1 cellular context compared by ENCODE assay signal in the genomic region with DNA sequence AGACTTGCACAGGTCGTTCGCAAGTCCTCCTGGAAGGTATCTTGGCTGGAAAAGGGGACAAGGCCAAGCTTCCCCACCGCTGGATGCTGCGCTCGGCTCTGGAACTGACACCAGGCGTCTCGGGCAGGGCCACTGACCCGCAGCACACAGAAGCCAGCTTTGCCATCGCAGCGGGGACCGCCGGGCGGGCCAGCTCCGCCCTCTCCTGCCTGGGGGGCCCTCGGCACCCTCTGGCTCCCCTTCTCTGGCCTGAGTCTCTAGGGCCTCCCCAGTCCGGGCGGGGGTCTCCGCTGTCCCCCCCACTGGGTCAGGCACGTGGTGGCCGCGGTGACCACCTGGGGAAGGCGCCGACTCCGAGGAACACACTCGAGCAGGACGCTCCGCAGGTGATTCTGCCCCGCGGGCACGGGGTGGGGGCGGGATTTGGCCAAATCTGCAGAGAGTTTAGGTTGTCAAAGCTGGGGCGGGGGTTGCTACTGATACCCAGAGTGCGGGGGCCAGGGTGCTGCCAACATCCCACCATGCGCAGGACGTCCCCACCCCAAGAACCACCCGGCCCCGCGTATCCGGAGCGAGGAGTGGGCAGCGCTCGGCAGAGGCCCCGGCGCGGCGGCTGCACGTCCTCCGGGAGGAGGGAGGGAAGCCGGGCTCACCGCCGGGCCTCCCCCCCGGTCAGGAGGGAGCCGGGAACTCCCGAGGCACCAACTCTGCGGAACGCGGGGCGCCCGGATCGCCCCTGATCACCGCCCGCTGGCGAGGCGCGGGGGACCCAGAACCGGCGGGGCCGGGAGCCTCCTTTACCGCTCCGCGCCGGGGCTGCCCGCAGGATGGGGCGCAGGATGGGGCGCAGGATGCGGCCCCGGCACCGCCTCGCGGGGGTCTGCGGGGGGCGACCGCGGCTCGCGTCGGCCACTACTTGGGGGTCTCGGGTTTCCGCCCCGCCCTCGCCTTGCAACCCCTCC.
TF ChIP-seq lines count a peak whose summit lies in the region.

No MANE protein-coding gene starts in this region.

TF ChIP-seq in HCT116, 20 proteins besides CTCF, POLR2A, EP300 and RAD21 (continued from another document):
- TF ChIP-seq, protein P1, sequence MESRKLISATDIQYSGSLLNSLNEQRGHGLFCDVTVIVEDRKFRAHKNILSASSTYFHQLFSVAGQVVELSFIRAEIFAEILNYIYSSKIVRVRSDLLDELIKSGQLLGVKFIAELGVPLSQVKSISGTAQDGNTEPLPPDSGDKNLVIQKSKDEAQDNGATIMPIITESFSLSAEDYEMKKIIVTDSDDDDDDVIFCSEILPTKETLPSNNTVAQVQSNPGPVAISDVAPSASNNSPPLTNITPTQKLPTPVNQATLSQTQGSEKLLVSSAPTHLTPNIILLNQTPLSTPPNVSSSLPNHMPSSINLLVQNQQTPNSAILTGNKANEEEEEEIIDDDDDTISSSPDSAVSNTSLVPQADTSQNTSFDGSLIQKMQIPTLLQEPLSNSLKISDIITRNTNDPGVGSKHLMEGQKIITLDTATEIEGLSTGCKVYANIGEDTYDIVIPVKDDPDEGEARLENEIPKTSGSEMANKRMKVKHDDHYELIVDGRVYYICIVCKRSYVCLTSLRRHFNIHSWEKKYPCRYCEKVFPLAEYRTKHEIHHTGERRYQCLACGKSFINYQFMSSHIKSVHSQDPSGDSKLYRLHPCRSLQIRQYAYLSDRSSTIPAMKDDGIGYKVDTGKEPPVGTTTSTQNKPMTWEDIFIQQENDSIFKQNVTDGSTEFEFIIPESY (IDR thresholded peaks at IDR 0.05; ENCODE audit: extremely low read depth, insufficient replicate concordance, low read length) = no peak
- TF ChIP-seq YY1 (IDR thresholded peaks at IDR 0.05; ENCODE audit: extremely low read depth, insufficient replicate concordance, low read depth, low read length) = no peak
- TF ChIP-seq EZH2 (IDR thresholded peaks at IDR 0.05) = no peak
- no peak for TF ChIP-seq ZNF274 (IDR thresholded peaks at IDR 0.05; ENCODE audit: low read depth, low read length)
- TF ChIP-seq CEBPB (IDR thresholded peaks at IDR 0.05; ENCODE audit: low read depth) = no peak
- TF ChIP-seq, protein P2, sequence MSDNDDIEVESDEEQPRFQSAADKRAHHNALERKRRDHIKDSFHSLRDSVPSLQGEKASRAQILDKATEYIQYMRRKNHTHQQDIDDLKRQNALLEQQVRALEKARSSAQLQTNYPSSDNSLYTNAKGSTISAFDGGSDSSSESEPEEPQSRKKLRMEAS (IDR thresholded peaks at IDR 0.05) = no peak
- no peak for TF ChIP-seq TCF7L2 (IDR thresholded peaks at IDR 0.05; ENCODE audit: borderline replicate concordance, extremely low read depth, insufficient read depth, insufficient read length)
- TF ChIP-seq, protein P3, sequence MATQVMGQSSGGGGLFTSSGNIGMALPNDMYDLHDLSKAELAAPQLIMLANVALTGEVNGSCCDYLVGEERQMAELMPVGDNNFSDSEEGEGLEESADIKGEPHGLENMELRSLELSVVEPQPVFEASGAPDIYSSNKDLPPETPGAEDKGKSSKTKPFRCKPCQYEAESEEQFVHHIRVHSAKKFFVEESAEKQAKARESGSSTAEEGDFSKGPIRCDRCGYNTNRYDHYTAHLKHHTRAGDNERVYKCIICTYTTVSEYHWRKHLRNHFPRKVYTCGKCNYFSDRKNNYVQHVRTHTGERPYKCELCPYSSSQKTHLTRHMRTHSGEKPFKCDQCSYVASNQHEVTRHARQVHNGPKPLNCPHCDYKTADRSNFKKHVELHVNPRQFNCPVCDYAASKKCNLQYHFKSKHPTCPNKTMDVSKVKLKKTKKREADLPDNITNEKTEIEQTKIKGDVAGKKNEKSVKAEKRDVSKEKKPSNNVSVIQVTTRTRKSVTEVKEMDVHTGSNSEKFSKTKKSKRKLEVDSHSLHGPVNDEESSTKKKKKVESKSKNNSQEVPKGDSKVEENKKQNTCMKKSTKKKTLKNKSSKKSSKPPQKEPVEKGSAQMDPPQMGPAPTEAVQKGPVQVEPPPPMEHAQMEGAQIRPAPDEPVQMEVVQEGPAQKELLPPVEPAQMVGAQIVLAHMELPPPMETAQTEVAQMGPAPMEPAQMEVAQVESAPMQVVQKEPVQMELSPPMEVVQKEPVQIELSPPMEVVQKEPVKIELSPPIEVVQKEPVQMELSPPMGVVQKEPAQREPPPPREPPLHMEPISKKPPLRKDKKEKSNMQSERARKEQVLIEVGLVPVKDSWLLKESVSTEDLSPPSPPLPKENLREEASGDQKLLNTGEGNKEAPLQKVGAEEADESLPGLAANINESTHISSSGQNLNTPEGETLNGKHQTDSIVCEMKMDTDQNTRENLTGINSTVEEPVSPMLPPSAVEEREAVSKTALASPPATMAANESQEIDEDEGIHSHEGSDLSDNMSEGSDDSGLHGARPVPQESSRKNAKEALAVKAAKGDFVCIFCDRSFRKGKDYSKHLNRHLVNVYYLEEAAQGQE (IDR thresholded peaks at IDR 0.05; ENCODE audit: low read depth) = no peak
